16 cellular contexts compared by ENCODE assay signal in the genomic region with DNA sequence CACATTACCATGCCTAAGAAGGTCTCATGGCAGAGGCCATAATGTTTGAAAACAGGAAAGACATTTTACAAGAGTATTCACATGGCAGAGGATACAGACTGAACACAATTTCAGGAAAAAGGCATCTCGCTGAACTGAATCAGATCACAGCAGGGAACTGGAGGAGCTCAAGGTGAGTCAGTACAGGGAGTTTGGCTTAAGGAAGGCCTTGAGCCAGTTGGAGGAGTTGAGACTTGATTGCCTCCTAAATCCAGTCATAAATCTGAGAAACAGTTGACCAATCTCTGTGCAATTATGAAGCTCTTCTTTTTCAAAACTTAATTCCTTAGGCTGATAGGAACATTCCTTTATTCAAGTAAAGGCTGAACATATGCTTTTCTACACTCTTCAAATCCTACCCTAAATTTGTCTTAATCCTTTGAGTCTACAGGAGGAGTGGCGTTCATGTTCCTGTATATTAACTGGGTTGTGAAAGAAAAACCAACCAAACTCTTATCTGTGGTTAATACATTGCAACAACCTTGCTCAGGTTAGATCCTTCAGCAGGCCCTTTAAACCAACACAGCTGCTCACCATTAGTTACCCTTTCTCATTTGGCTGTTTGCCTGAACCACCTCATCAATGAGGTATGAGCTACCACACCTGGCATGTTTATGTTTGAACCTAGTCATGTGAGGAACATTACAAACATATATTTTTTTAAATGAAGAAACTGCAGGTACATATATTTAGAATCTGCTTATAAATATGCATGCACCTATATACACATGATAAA.
A peak's percentile ranks its signal among the peaks of the same experiment; 100 is the strongest.
DNase-seq lines count a peak whose midpoint lies in the region; ATAC-seq and TF ChIP-seq lines count a peak whose summit lies in the region.
"Had no signal": no experiment of that assay in that cellular context is flagged by ENCODE, and none has a peak within 500 bp of the region (broad histone marks: within the 10 kb centered on the region; RNA-seq: fewer than 3 reads in every experiment).

No MANE protein-coding gene starts in this region.

- H3K4me3 Mint-ChIP-seq in CD8-positive, alpha-beta T cell, result no peak overlapping the region
- H3K4me3 Mint-ChIP-seq in activated CD4-positive, alpha-beta memory T cell treated with anti-CD3 and anti-CD28 coated beads, Interleukin-2, amount 10 ng/mL, durations not matched to agents 7 days and 5 days, result no peak overlapping the region

- in situ Hi-C loops in astrocyte of the cerebellum (cut with HindIII; ENCODE audit: low sequenced_read_pairs), result no loop called here

- no peaks in the 10 kb centered on the region for H3K27me3 Mint-ChIP-seq in CD8-positive, alpha-beta T cell (ENCODE audit: low read depth)
- peaks cover 2% of the 10 kb centered on the region for H3K27me3 Mint-ChIP-seq in activated CD4-positive, alpha-beta memory T cell treated with anti-CD3 and anti-CD28 coated beads, Interleukin-2, amount 10 ng/mL, durations not matched to agents 7 days and 5 days

- H3K36me3 ChIP-seq in CD8-positive, alpha-beta T cell (ENCODE audit: insufficient read depth, low read length), result no peaks in the 10 kb centered on the region
- H3K36me3 ChIP-seq: thyroid gland had no signal

- no peaks in the 10 kb centered on the region for H3K27me3 ChIP-seq in CD8-positive, alpha-beta T cell (ENCODE audit: insufficient read depth, low read length)
- H3K27me3 ChIP-seq: thyroid gland had no signal

- H3K27ac Mint-ChIP-seq in CD8-positive, alpha-beta T cell, result no peak overlapping the region
- no peak overlapping the region for H3K27ac Mint-ChIP-seq in activated CD4-positive, alpha-beta memory T cell treated with anti-CD3 and anti-CD28 coated beads, Interleukin-2, amount 10 ng/mL, durations not matched to agents 7 days and 5 days

- H3K27ac ChIP-seq in CD8-positive, alpha-beta T cell (ENCODE audit: low read depth, low read length), result no peak overlapping the region
- H3K27ac ChIP-seq: A549, thyroid gland had no signal

- no peaks in the 10 kb centered on the region for H3K9me3 ChIP-seq in CD8-positive, alpha-beta T cell (ENCODE audit: low read length)
- H3K9me3 ChIP-seq: A549, thyroid gland had no signal

- TF ChIP-seq CTCF in astrocyte of the cerebellum (IDR thresholded peaks at IDR 0.05; ENCODE audit: low read depth, low read length, missing control alignments), result no peak
- TF ChIP-seq CTCF in CD8-positive, alpha-beta T cell (IDR thresholded peaks at IDR 0.05), result no peak

- H3K4me1 Mint-ChIP-seq in CD8-positive, alpha-beta T cell (ENCODE audit: low read depth), result no peaks in the 10 kb centered on the region
- H3K4me1 Mint-ChIP-seq in activated CD4-positive, alpha-beta memory T cell treated with anti-CD3 and anti-CD28 coated beads, Interleukin-2, amount 10 ng/mL, durations not matched to agents 7 days and 5 days, result no peaks in the 10 kb centered on the region

- intact Hi-C loops in CD8-positive, alpha-beta T cell (cut with DNase I, micrococcal nuclease), result no loop called here

- H3K4me3 ChIP-seq in astrocyte of the cerebellum (ENCODE audit: low read depth, low read length), result no peak overlapping the region
- H3K4me3 ChIP-seq in CD8-positive, alpha-beta T cell (ENCODE audit: low read depth, low read length), result no peak overlapping the region
- H3K4me3 ChIP-seq: A549, thyroid gland had no signal

- ATAC-seq in CD8-positive, alpha-beta T cell, result no peak
- ATAC-seq in HG03342 (IDR thresholded peaks at IDR 0.05; ENCODE audit: unreplicated experiment), result no peak
- ATAC-seq: A549, Panc1 had no signal

- H3K9me3 Mint-ChIP-seq in CD8-positive, alpha-beta T cell, result no peaks in the 10 kb centered on the region
- H3K9me3 Mint-ChIP-seq in activated CD4-positive, alpha-beta memory T cell treated with anti-CD3 and anti-CD28 coated beads, Interleukin-2, amount 10 ng/mL, durations not matched to agents 7 days and 5 days, result no peaks in the 10 kb centered on the region

- no peaks in the 10 kb centered on the region for H3K4me1 ChIP-seq in CD8-positive, alpha-beta T cell (ENCODE audit: insufficient read depth, low read length)
- H3K4me1 ChIP-seq: A549, thyroid gland had no signal

- DNase-seq in NCI-H187 (lab: John Stamatoyannopoulos, UW) (peak; percentile 30 to 36), NCI-H187 treated with DMSO at 0.1 percent for 48 hours (lab: John Stamatoyannopoulos, UW) (no peak), NCI-H2196 treated with DMSO at 0.1 percent for 48 hours (lab: John Stamatoyannopoulos, UW; ENCODE audit: unreplicated experiment) (peak; percentile 91), astrocyte of the cerebellum (ENCODE audit: low read depth) (peak; percentile 38), medulla oblongata (ENCODE audit: extremely low spot score) (no peak)
- no peak for DNase-seq in CD8-positive, alpha-beta T cell
- no peak for DNase-seq in activated CD4-positive, alpha-beta memory T cell treated with anti-CD3 and anti-CD28 coated beads, Interleukin-2, amount 10 ng/mL, durations not matched to agents 7 days and 5 days
- DNase-seq: activated CD4-positive, alpha-beta T cell treated with anti-CD3 and anti-CD28 coated beads, Interleukin-2, amount 50 U/mL, for 48 hours; mesenchymal stem cell; NCI-H1048; nucleus accumbens; T1000; thyroid gland had no signal

- H3K36me3 Mint-ChIP-seq in CD8-positive, alpha-beta T cell, result no peaks in the 10 kb centered on the region
- H3K36me3 Mint-ChIP-seq in activated CD4-positive, alpha-beta memory T cell treated with anti-CD3 and anti-CD28 coated beads, Interleukin-2, amount 10 ng/mL, durations not matched to agents 7 days and 5 days (ENCODE audit: low read depth), result no peaks in the 10 kb centered on the region

- POLR2A ChIA-PET in CD8-positive, alpha-beta T cell (lab: Charles Lee), result no interaction called here
- POLR2A ChIA-PET in activated CD4-positive, alpha-beta memory T cell treated with anti-CD3 and anti-CD28 coated beads, Interleukin-2, amount 10 ng/mL, durations not matched to agents 7 days and 5 days (lab: Charles Lee), result no interaction called here

- CTCF ChIA-PET in CD8-positive, alpha-beta T cell (lab: Charles Lee), result no interaction called here
- CTCF ChIA-PET in activated CD4-positive, alpha-beta memory T cell treated with anti-CD3 and anti-CD28 coated beads, Interleukin-2, amount 10 ng/mL, durations not matched to agents 7 days and 5 days (lab: Charles Lee), result no interaction called here

Comparison
In these comparisons a context has a peak if more than half of its experiments do, and no peak if none do; other contexts are left out.
1. DNase-seq: peak in NCI-H187 (2 of 2), NCI-H2196 treated with DMSO at 0.1 percent for 48 hours (single experiment) and astrocyte of the cerebellum (single experiment); none in NCI-H187 treated with DMSO at 0.1 percent for 48 hours (single experiment), CD8-positive, alpha-beta T cell (0 of 7), medulla oblongata (single experiment) and activated CD4-positive, alpha-beta memory T cell treated with anti-CD3 and anti-CD28 coated beads, Interleukin-2, amount 10 ng/mL, durations not matched to agents 7 days and 5 days (single experiment).